Comparison of ENCODE assay signal across 26 cellular contexts in the genomic region with DNA sequence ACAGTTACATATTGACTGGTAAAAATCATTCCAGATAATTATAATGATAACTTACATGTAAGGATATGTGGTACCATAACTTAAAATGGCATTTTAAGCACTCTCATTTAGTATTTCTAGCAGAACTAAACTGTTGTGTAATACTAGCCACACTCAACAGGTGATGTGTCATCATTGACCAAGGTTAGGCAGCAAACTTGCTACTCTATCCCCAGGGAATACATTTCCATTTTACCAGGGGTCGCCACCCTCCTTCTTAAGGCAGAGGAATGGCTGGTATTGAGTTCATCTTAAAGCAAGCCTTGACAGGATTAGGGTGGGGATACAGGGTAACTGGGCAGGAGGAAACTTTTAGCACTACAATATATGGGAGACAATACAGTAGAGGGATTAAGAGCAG.
"Had no signal": no experiment of that assay in that cellular context is flagged by ENCODE, and none has a peak within 500 bp of the region (broad histone marks: within the 10 kb centered on the region; RNA-seq: fewer than 3 reads in every experiment).

No MANE protein-coding gene starts in this region.

- H3K4me3 Mint-ChIP-seq: activated B cell treated with CpG ODN at 0.5 μM for 24 hours; activated CD8-positive, alpha-beta T cell treated with anti-CD3 and anti-CD28 coated beads for 36 hours; activated T-cell treated with anti-CD3 and anti-CD28 coated beads, Interleukin-2, amount 50 U/mL, for 4 hours; central memory CD8-positive, alpha-beta T cell; memory B cell; naive thymus-derived CD8-positive, alpha-beta T cell; stimulated activated naive B cell treated with anti-CD40 and anti-IgM and Interleukin-4, amounts not matched to agents 10 μg/mL and 1 μg/mL and 100 μg/mL, for 72 hours; T-helper 17 cell had no signal

- H3K27ac Mint-ChIP-seq: activated B cell treated with CpG ODN at 0.5 μM for 24 hours; activated CD8-positive, alpha-beta T cell treated with anti-CD3 and anti-CD28 coated beads for 36 hours; memory B cell; naive thymus-derived CD8-positive, alpha-beta T cell; stimulated activated naive B cell treated with anti-CD40 and anti-IgM and Interleukin-4, amounts not matched to agents 10 μg/mL and 1 μg/mL and 100 μg/mL, for 72 hours; T-helper 17 cell had no signal

- H3K9me3 Mint-ChIP-seq: central memory CD8-positive, alpha-beta T cell; memory B cell had no signal

- FAIRE-seq: kidney, pancreas, TTC549 had no signal

- H3K4me3 ChIP-seq: hepatocyte, left ventricle myocardium inferior, mucosa of descending colon, pancreas, skin epidermis, tibial artery, uterus had no signal

- H3K27me3 Mint-ChIP-seq: activated CD8-positive, alpha-beta T cell treated with anti-CD3 and anti-CD28 coated beads for 36 hours; central memory CD8-positive, alpha-beta T cell; memory B cell; stimulated activated naive B cell treated with anti-CD40 and anti-IgM and Interleukin-4, amounts not matched to agents 10 μg/mL and 1 μg/mL and 100 μg/mL, for 72 hours had no signal

- H3K36me3 Mint-ChIP-seq: memory B cell; naive thymus-derived CD8-positive, alpha-beta T cell; stimulated activated naive B cell treated with anti-CD40 and anti-IgM and Interleukin-4, amounts not matched to agents 10 μg/mL and 1 μg/mL and 100 μg/mL, for 72 hours had no signal

- DNase-seq: activated B cell treated with CpG ODN at 0.5 μM for 24 hours; activated CD4-positive, alpha-beta T cell treated with anti-CD3 and anti-CD28 coated beads for 48 hours; activated CD8-positive, alpha-beta T cell treated with anti-CD3 and anti-CD28 coated beads for 36 hours; activated effector memory CD4-positive, alpha-beta T cell treated with Interleukin-2 at 50 U/mL for 16 hours; activated naive CD4-positive, alpha-beta T cell treated with anti-CD3 and anti-CD28 coated beads, Interleukin-2, amount 50 U/mL, for 16 hours; activated T-cell treated with anti-CD3 and anti-CD28 coated beads, Interleukin-2, amount 50 U/mL, for 4 hours; cortex of kidney; effector CD4-positive, alpha-beta T cell; erythroblast; kidney; left ventricle myocardium inferior; mucosa of descending colon; naive thymus-derived CD8-positive, alpha-beta T cell; pancreas; retina; stimulated activated CD4-positive, alpha-beta T cell treated with anti-CD3 and anti-CD28 coated beads, Interleukin-15, amount 100 ng/mL, for 24 hours; stimulated activated CD4-positive, alpha-beta T cell treated with anti-CD3 and anti-CD28 coated beads, Interleukin-4, amount 100 ng/mL, for 1 hour; stimulated activated naive B cell treated with anti-CD40 and anti-IgM and Interleukin-4, amounts not matched to agents 10 μg/mL and 1 μg/mL and 100 μg/mL, for 72 hours; T-helper 17 cell; tibial artery; uterus had no signal

- H3K4me1 Mint-ChIP-seq: activated B cell treated with CpG ODN at 0.5 μM for 24 hours; central memory CD8-positive, alpha-beta T cell; memory B cell; stimulated activated naive B cell treated with anti-CD40 and anti-IgM and Interleukin-4, amounts not matched to agents 10 μg/mL and 1 μg/mL and 100 μg/mL, for 72 hours; T-helper 17 cell had no signal
